In the genomic region with DNA sequence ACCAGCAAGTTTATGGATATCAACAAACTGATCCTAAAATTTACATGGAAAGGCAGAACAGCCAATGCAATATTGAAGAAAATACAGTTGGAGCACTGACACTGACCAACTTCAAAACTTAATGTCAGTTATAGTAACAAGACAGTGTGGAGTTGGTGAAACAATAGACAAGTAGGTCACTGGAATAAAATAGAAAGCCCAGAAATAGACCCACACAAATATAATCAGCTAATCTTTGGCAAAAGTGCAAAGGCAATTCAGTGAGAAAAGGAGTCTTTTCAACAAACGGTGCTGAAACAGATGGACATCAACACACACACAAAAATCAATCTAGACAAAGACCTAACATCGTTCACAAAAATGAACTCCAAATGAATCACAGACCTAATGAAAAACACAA, we compare ENCODE assay signal across 15 cellular contexts. TPM values are rescaled to one million over a fixed set of nuclear protein-coding genes. Genes with fewer than 3 reads are reported as not detected.
A peak's percentile ranks its signal among the peaks of the same experiment; 100 is the strongest.
DNase-seq lines count a peak whose midpoint lies in the region; ATAC-seq and TF ChIP-seq lines count a peak whose summit lies in the region.
"Had no signal": no experiment of that assay in that cellular context is flagged by ENCODE, and none has a peak within 500 bp of the region (broad histone marks: within the 10 kb centered on the region; RNA-seq: fewer than 3 reads in every experiment).

No MANE protein-coding gene starts in this region.

- H3K9me3 ChIP-seq in gastrocnemius medialis (no peaks in the 10 kb centered on the region), aorta (ENCODE audit: control insufficient read depth, low read length) (no peaks in the 10 kb centered on the region)
- H3K9me3 ChIP-seq: HAP-1 had no signal

- peaks cover 17% of the 10 kb centered on the region for H3K4me1 Mint-ChIP-seq in activated T-cell treated with anti-CD3 and anti-CD28 coated beads, Interleukin-2, amount 50 U/mL, for 72 hours (ENCODE audit: low read depth)

- ATAC-seq in activated T-cell treated with anti-CD3 and anti-CD28 coated beads, Interleukin-2, amount 50 U/mL, for 72 hours (replicated peaks in 1 of 2) = no peak
- ATAC-seq in gastrocnemius medialis (no peak), aorta (ENCODE audit: low FRiP score) (no peak), GM18861 (IDR thresholded peaks at IDR 0.05; ENCODE audit: unreplicated experiment) (no peak)
- no peak for ATAC-seq in activated naive CD4-positive, alpha-beta T cell treated with anti-CD3 and anti-CD28 coated beads, Interleukin-2, amount 50 U/mL, for 72 hours
- ATAC-seq: CD8-positive, alpha-beta T cell; GM12878 had no signal

- 11 to 16% methylated on average over 2 of the region's 2 CpGs for WGBS in aorta, 2 donors

- no peak for TF ChIP-seq POLR2A in gastrocnemius medialis (IDR thresholded peaks at IDR 0.05)

- H3K4me3 Mint-ChIP-seq in activated T-cell treated with anti-CD3 and anti-CD28 coated beads, Interleukin-2, amount 50 U/mL, for 72 hours = no peak overlapping the region
- H3K4me3 Mint-ChIP-seq: CD14-positive monocyte; CD8-positive, alpha-beta T cell had no signal

- no peaks in the 10 kb centered on the region for H3K27me3 Mint-ChIP-seq in activated T-cell treated with anti-CD3 and anti-CD28 coated beads, Interleukin-2, amount 50 U/mL, for 72 hours (ENCODE audit: low read depth)

- no peak for TF ChIP-seq CTCF in gastrocnemius medialis (IDR thresholded peaks at IDR 0.05 in 4 of 5, conservative IDR thresholded peaks at IDR 0.05 in 1 of 5)

- H3K9me3 Mint-ChIP-seq in activated T-cell treated with anti-CD3 and anti-CD28 coated beads, Interleukin-2, amount 50 U/mL, for 72 hours = no peaks in the 10 kb centered on the region
- H3K9me3 Mint-ChIP-seq in activated naive CD4-positive, alpha-beta T cell treated with anti-CD3 and anti-CD28 coated beads, Interleukin-2, amount 50 U/mL, for 72 hours = peaks cover 1 to 4% of the 10 kb centered on the region in 2 donors
- H3K9me3 Mint-ChIP-seq: CD8-positive, alpha-beta T cell had no signal

- H3K36me3 Mint-ChIP-seq in activated T-cell treated with anti-CD3 and anti-CD28 coated beads, Interleukin-2, amount 50 U/mL, for 72 hours (ENCODE audit: insufficient read depth in 2 of 2) = peaks cover 2 to 4% of the 10 kb centered on the region in 2 donors
- peaks cover 14 to 18% of the 10 kb centered on the region in 2 donors for H3K36me3 Mint-ChIP-seq in activated naive CD4-positive, alpha-beta T cell treated with anti-CD3 and anti-CD28 coated beads, Interleukin-2, amount 50 U/mL, for 72 hours

- DNase-seq in activated T-cell treated with anti-CD3 and anti-CD28 coated beads, Interleukin-2, amount 50 U/mL, for 72 hours = no peak
- DNase-seq in activated T-cell treated with anti-CD3 and anti-CD28 coated beads, Interleukin-2, amount 50 U/mL, for 48 hours = no peak
- DNase-seq in cerebellar cortex (ENCODE audit: low spot score) = peak; percentile 50
- DNase-seq in gastrocnemius medialis = no peak
- no peak for DNase-seq in activated naive CD4-positive, alpha-beta T cell treated with anti-CD3 and anti-CD28 coated beads, Interleukin-2, amount 50 U/mL, for 72 hours (ENCODE audit: low spot score in 2 of 2)
- DNase-seq in aorta = no peak
- DNase-seq: Calu3; CD8-positive, alpha-beta T cell; DMS79 treated with DMSO at 0.1 percent for 48 hours had no signal

- in situ Hi-C loops in gastrocnemius medialis (cut with MboI; ENCODE audit: low sequenced_read_pairs in 4 of 4) = loop anchor here in 3 of 4 donors (25.0 kb wide), 3 partner anchors 366 to 1859 kb away; a partner anchor contains a TSS

- peak overlapping the region; percentile 12 for H3K27ac Mint-ChIP-seq in activated T-cell treated with anti-CD3 and anti-CD28 coated beads, Interleukin-2, amount 50 U/mL, for 72 hours
- no peak overlapping the region for H3K27ac Mint-ChIP-seq in activated naive CD4-positive, alpha-beta T cell treated with anti-CD3 and anti-CD28 coated beads, Interleukin-2, amount 50 U/mL, for 72 hours
- H3K27ac Mint-ChIP-seq: CD14-positive monocyte; CD8-positive, alpha-beta T cell had no signal

- H3K4me1 ChIP-seq in gastrocnemius medialis (peaks cover 44 to 52% of the 10 kb centered on the region in 2 donors), aorta (ENCODE audit: control insufficient read depth in 1 of 2, insufficient read depth in 2 of 2, low read length in 2 of 2) (no peaks in the 10 kb centered on the region)
- H3K4me1 ChIP-seq: BLaER1 had no signal

- intact Hi-C loops in gastrocnemius medialis (cut with DNase I; ENCODE audit: low total_unique reads) (no loop called here), aorta (cut with DNase I) (no loop called here)

- H3K27me3 ChIP-seq in gastrocnemius medialis (no peaks in the 10 kb centered on the region), aorta (ENCODE audit: control insufficient read depth in 1 of 2, insufficient read depth in 2 of 2, low read length in 1 of 2) (no peaks in the 10 kb centered on the region)
- H3K27me3 ChIP-seq: BLaER1 had no signal

- H3K36me3 ChIP-seq in gastrocnemius medialis (no peaks in the 10 kb centered on the region), aorta (ENCODE audit: control insufficient read depth in 1 of 2, insufficient read depth in 2 of 2, low read length in 1 of 2) (no peaks in the 10 kb centered on the region)
- H3K36me3 ChIP-seq: HAP-1 had no signal

- H3K4me3 ChIP-seq in gastrocnemius medialis (no peak overlapping the region), aorta (ENCODE audit: low read length in 2 of 2) (no peak overlapping the region)
- H3K4me3 ChIP-seq: BLaER1, GM12878, HAP-1 had no signal

- peak overlapping the region in 3 of 4 donors; percentile 12 to 63 (median 35) for H3K27ac ChIP-seq in gastrocnemius medialis
- H3K27ac ChIP-seq in aorta (ENCODE audit: low read depth in 1 of 2, low read length in 2 of 2) = no peak overlapping the region
- H3K27ac ChIP-seq: 22Rv1, BLaER1 had no signal

RNA-seq across cellular contexts. Expression of a gene that starts 13.8 kb away (rescaled TPM):
- total RNA-seq in activated T-cell treated with anti-CD3 and anti-CD28 coated beads, Interleukin-2, amount 50 U/mL, for 72 hours = 10 to 100 TPM; 49.1 to 53.1 TPM
- total RNA-seq in gastrocnemius medialis = 10 to 100 TPM; 24.2 to 32.8 (median 26.1) TPM
- total RNA-seq in activated naive CD4-positive, alpha-beta T cell treated with anti-CD3 and anti-CD28 coated beads, Interleukin-2, amount 50 U/mL, for 72 hours = 10 to 100 TPM; 50.9 to 52.0 TPM
- total RNA-seq in aorta = 100 to 1,000 TPM; 114 to 130 TPM
- polyA plus RNA-seq in aorta = 10 to 100 TPM; 65.0 to 98.8 TPM

Comparison
In these comparisons a context has a peak if more than half of its experiments do, and no peak if none do; other contexts are left out.
1. H3K27ac ChIP-seq: peak in gastrocnemius medialis (3 of 4); none in aorta (0 of 2).